9 cellular contexts compared by ENCODE assay signal in genomic region chr20:18088298-18088697, GRCh38. TPM values are rescaled to one million over a fixed set of nuclear protein-coding genes. Genes with fewer than 3 reads are reported as not detected.
"Had no signal": no experiment of that assay in that cellular context is flagged by ENCODE, and none has a peak within 500 bp of the region (broad histone marks: within the 10 kb centered on the region; RNA-seq: fewer than 3 reads in every experiment).

No MANE protein-coding gene starts in this region.

RNA-seq across cellular contexts. Expression of gene OVOL2, which starts 30.6 kb away (rescaled TPM):
- total RNA-seq: left cardiac atrium; left ventricle myocardium inferior; left ventricle myocardium superior; lung microvascular endothelial cell; mesenteric fat pad; mononuclear cell; myocyte; naive thymus-derived CD4-positive, alpha-beta T cell had no signal
- polyA plus RNA-seq: immature natural killer cell; naive thymus-derived CD4-positive, alpha-beta T cell had no signal
